In the genomic region with DNA sequence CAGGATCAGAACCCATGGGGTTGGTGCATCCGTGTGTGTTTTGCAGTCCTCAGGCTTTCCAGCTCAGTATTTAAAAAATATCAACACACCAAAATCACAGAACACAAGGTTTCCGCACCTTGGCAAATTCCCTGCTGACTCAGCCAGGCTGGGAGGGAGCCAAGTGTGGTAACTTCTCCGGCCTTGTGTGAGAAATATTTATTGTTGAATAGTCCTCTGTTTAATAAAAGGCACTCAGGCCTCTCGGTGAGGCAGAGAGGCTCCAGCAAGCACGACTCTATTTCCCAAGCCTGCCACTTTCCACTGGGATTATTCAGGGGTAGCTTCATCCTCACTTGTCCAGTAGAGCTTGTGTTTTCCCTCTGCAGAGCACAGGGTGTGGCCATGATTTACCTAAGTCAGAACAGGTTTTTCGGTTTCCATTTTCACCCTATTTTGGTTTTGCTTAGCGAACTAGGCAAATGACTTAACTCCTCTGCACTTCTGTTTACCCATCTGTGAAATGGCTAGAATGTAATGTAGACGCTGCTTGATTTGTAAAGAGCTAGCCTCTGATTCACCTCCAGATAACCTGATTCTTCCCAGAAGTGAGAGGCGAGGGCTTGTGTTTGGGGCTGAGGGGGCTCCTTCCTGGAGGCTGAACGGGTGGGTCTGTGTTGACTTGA, we compare ENCODE assay signal across 8 cellular contexts. TPM values are rescaled to one million over a fixed set of nuclear protein-coding genes. Genes with fewer than 3 reads are reported as not detected.
DNase-seq lines count a peak whose midpoint lies in the region; ATAC-seq and TF ChIP-seq lines count a peak whose summit lies in the region.

No MANE protein-coding gene starts in this region.

- H2BK5ac ChIP-seq in IMR-90 (ENCODE audit: low read depth, low read length, poor library complexity, severe bottlenecking), result no peak overlapping the region

- no peak overlapping the region for H4K8ac ChIP-seq in IMR-90 (ENCODE audit: low read depth in 2 of 2, low read length in 2 of 2)

- no peaks in the 10 kb centered on the region for H3K9me1 ChIP-seq in IMR-90 (ENCODE audit: insufficient read depth, low read length)

- intact Hi-C loops in IMR-90 (cut with micrococcal nuclease) (no loop called here), psoas muscle (cut with DNase I) (no loop called here)

- POLR2A ChIA-PET in IMR-90 (lab: Charles Lee; ENCODE audit: unreplicated experiment), result no interaction called here

- H2AK9ac ChIP-seq in IMR-90 (replicated peaks; ENCODE audit: low read depth, low read length, poor library complexity), result no peak overlapping the region

- no peaks in the 10 kb centered on the region for H3K79me1 ChIP-seq in IMR-90 (ENCODE audit: low read depth in 1 of 2, low read length in 2 of 2)

- WGBS in IMR-90 (ENCODE audit: extremely low coverage in 2 of 2, insufficient read length in 1 of 2), 2 experiments, result no CpG with 5 or more reads among the region's 10 CpGs
- WGBS in psoas muscle, 3 donors, result 46 to 61% (median 49%) methylated on average over 10 of the region's 10 CpGs

- no peak overlapping the region for H2BK120ac ChIP-seq in IMR-90 (ENCODE audit: low read depth, low read length)

- no peak overlapping the region for H3K18ac ChIP-seq in IMR-90 (ENCODE audit: low read depth, low read length)

- in situ Hi-C loops in Caki2 (cut with HindIII; ENCODE audit: low pct_unique_long_range_greater_than_20kb, low sequenced_read_pairs) (no loop called here), IMR-90 (cut with MboI; ENCODE audit: low sequenced_read_pairs) (no loop called here)

- H2BK15ac ChIP-seq in IMR-90 (ENCODE audit: low read depth, low read length), result no peak overlapping the region

- CTCF ChIA-PET in IMR-90 (lab: Yijun Ruan, JAX), result no interaction called here

- no peak overlapping the region for H4K5ac ChIP-seq in IMR-90 (ENCODE audit: low read depth, low read length)

- DNase-seq in Caki2 (ENCODE audit: low read depth), result peak; percentile 85
- peak; percentile 55 for DNase-seq in IMR-90
- DNase-seq in psoas muscle, result peak; percentile 72 to 75
- no peak for DNase-seq in Kasumi-1 (lab: John Stamatoyannopoulos, UW)
- no peak for DNase-seq in NOMO-1 treated with DMSO at 0.1 percent for 48 hours (lab: John Stamatoyannopoulos, UW; ENCODE audit: unreplicated experiment)
- DNase-seq in AML-193 (lab: John Stamatoyannopoulos, UW), result no peak

- no peak overlapping the region for H2AFZ ChIP-seq in IMR-90 (replicated peaks; ENCODE audit: low read length, poor library complexity)

- H3K4ac ChIP-seq in IMR-90 (ENCODE audit: low read depth, low read length), result no peak overlapping the region

- no peaks in the 10 kb centered on the region for H4K20me1 ChIP-seq in IMR-90 (ENCODE audit: insufficient read depth, low read length)

- TF ChIP-seq POLR2A in IMR-90 (IDR thresholded peaks at IDR 0.05; ENCODE audit: low read depth, low read length), result no peak

- no peak overlapping the region for H2AK5ac ChIP-seq in IMR-90 (ENCODE audit: low read depth, low read length)

- H3K27me3 ChIP-seq in IMR-90 (ENCODE audit: control insufficient read depth, insufficient read depth, low read length), result peaks cover 2% of the 10 kb centered on the region; the same call in 1 of the 2 replicates
- H3K27me3 ChIP-seq in psoas muscle (ENCODE audit: insufficient read depth in 3 of 3, low read length in 2 of 3), result no peaks in the 10 kb centered on the region

- BruUV-seq in IMR-90 (replicated peaks; lab: Mats Ljungman, UMichigan), result no TSS peak

- H2BK20ac ChIP-seq in IMR-90 (ENCODE audit: low read depth, low read length), result no peak overlapping the region

- dilution Hi-C loops in IMR-90 (cut with HindIII; ENCODE audit: low sequenced_read_pairs, unreplicated experiment), result no loop called here

- no peaks in the 10 kb centered on the region for H3K36me3 ChIP-seq in IMR-90 (ENCODE audit: control insufficient read depth, insufficient read depth, low read length)
- no peaks in the 10 kb centered on the region for H3K36me3 ChIP-seq in psoas muscle (ENCODE audit: insufficient read depth in 1 of 2, low read depth in 1 of 2)

- peak; percentile 94 for ATAC-seq in GM21423 (IDR thresholded peaks at IDR 0.05; ENCODE audit: unreplicated experiment)
- peak; percentile 46 for ATAC-seq in IMR-90 (ENCODE audit: low read depth)
- peak; percentile 86 for ATAC-seq in esophagus mucosa
- peak in 3 of 4 donors; percentile 48 to 73 (median 49) for ATAC-seq in psoas muscle

- no peak overlapping the region for H3K4me2 ChIP-seq in IMR-90 (ENCODE audit: low read depth, low read length)

- H4K91ac ChIP-seq in IMR-90 (ENCODE audit: insufficient read depth, low read depth, low read length), result no peak overlapping the region

- H3K27ac ChIP-seq in IMR-90 (ENCODE audit: insufficient read depth, low read length) (no peak overlapping the region), psoas muscle (peak overlapping the region; percentile 79)

- H3K9me3 ChIP-seq in IMR-90 (ENCODE audit: control insufficient read depth, insufficient read depth, low read length) (peaks cover 3% of the 10 kb centered on the region; the same call in 1 of the 2 replicates), psoas muscle (no peaks in the 10 kb centered on the region)

- H3K4me3 ChIP-seq in IMR-90 (ENCODE audit: insufficient read depth, low read depth, low read length), result no peak overlapping the region
- H3K4me3 ChIP-seq in psoas muscle, result no peak overlapping the region

- TF ChIP-seq CTCF in IMR-90 (conservative IDR thresholded peaks at IDR 0.05; ENCODE audit: low read depth, low read length) (no peak), psoas muscle (IDR thresholded peaks at IDR 0.05) (no peak)

- no peak overlapping the region for H3K23ac ChIP-seq in IMR-90 (ENCODE audit: low read depth, low read length)

- no peak overlapping the region for H3K9ac ChIP-seq in IMR-90 (ENCODE audit: low read depth, low read length)

- TF ChIP-seq RAD21 in IMR-90 (IDR thresholded peaks at IDR 0.05; ENCODE audit: low read length), result no peak

- H3K56ac ChIP-seq in IMR-90 (ENCODE audit: extremely low read depth, insufficient read depth, low read length), result no peak overlapping the region

- H3K4me1 ChIP-seq in IMR-90 (ENCODE audit: control insufficient read depth, insufficient read depth, low read length), result no peaks in the 10 kb centered on the region
- H3K4me1 ChIP-seq in psoas muscle, result peaks cover 14% of the 10 kb centered on the region

- no peak overlapping the region for H3K14ac ChIP-seq in IMR-90 (replicated peaks; ENCODE audit: low read depth, low read length)

TF ChIP-seq in IMR-90, 13 proteins besides CTCF, POLR2A, EP300 and RAD21:
- no peak for TF ChIP-seq MAFK (IDR thresholded peaks at IDR 0.05; ENCODE audit: low read depth, low read length)
- no peak for TF ChIP-seq RCOR1 (IDR thresholded peaks at IDR 0.05; ENCODE audit: insufficient replicate concordance, low read length)
- no peak for TF ChIP-seq USF2 (IDR thresholded peaks at IDR 0.05; ENCODE audit: low read depth, low read length)
- no peak for TF ChIP-seq CHD1 (IDR thresholded peaks at IDR 0.05; ENCODE audit: low read depth, low read length)
- no peak for TF ChIP-seq CEBPB (IDR thresholded peaks at IDR 0.05; ENCODE audit: low read depth, low read length)

RNA-seq across cellular contexts. Expression of gene CHST15, which starts 13.0 kb away (rescaled TPM):
- 17.9 and 27.1 TPM in 2 replicates for total RNA-seq in Caki2 (2014; rRNA removed; shearing (Covaris generic); ENCODE audit: low replicate concordance)
- total RNA-seq in IMR-90 (2012; rRNA removed), result 0.18 and 0.28 TPM in 2 replicates
- polyA plus RNA-seq in IMR-90 (2012; rRNA removed), result 0.10 and 0.14 TPM in 2 replicates
- 0.02 and 0.08 TPM in 2 replicates for polyA plus RNA-seq in IMR-90 (2012; cell fraction: cytosol; rRNA removed)
- polyA plus RNA-seq in IMR-90 (2012; cell fraction: nucleus; rRNA removed; ENCODE audit: low replicate concordance), result 0.12 and 0.18 TPM in 2 replicates
- 6.1 TPM for total RNA-seq in esophagus mucosa
- 10 to 100 TPM in 2 of 4 donors, 1 to 10 TPM in 2; 3.6 to 39.2 (median 12.1) TPM for total RNA-seq in psoas muscle
- 10 to 100 TPM in 2 of 3 donors, 1 to 10 TPM in 1; 7.2 to 15.6 (median 10.4) TPM for polyA plus RNA-seq in psoas muscle

Comparison
In these comparisons a context has a peak if more than half of its experiments do, and no peak if none do; other contexts are left out.
1. DNase-seq: peak in Caki2 (single experiment), IMR-90 (single experiment) and psoas muscle (2 of 2); none in Kasumi-1 (0 of 2), NOMO-1 treated with DMSO at 0.1 percent for 48 hours (single experiment) and AML-193 (0 of 2).
2. Peak in every context shown above with its lines, with median percentiles within 50 percentile points of each other: ATAC-seq.